ENCODE assay signal across 32 cellular contexts in genomic region chr12:109537136-109537535, GRCh38.
"Had no signal": no experiment of that assay in that cellular context is flagged by ENCODE, and none has a peak within 500 bp of the region (broad histone marks: within the 10 kb centered on the region; RNA-seq: fewer than 3 reads in every experiment).

No MANE protein-coding gene starts in this region.

- H3K4me3 Mint-ChIP-seq: naive thymus-derived CD8-positive, alpha-beta T cell; natural killer cell treated with Interleukin-12 subunit alpha and Interleukin-12 subunit beta and Interleukin-15 and Interleukin-18, amount 100 ng/mL, for 72 hours; nephron progenitor cell; neural crest cell; stimulated activated memory B cell treated with anti-CD40 and anti-IgM and Interleukin-4, amounts not matched to agents 10 μg/mL and 1 μg/mL and 100 μg/mL, for 72 hours; stimulated activated naive CD8-positive, alpha-beta T cell treated with anti-CD3 and anti-CD28 coated beads, Interleukin-15, amount 100 ng/mL, for 72 hours; type B pancreatic cell had no signal

- DNase-seq: nephron progenitor cell; nucleus accumbens; ovary; psoas muscle; spleen; stimulated activated CD4-positive, alpha-beta T cell treated with anti-CD3 and anti-CD28 coated beads, Interleukin-12 subunit alpha, Interleukin-12 subunit beta, amount 100 ng/mL, for 4 hours; stimulated activated CD4-positive, alpha-beta T cell treated with anti-CD3 and anti-CD28 coated beads, Interleukin-1b, Interleukin-23, amount 100 ng/mL, for 48 hours; stimulated activated CD4-positive, alpha-beta T cell treated with anti-CD3 and anti-CD28 coated beads, Interleukin-4, amount 100 ng/mL, for 1 hour; stimulated activated CD4-positive, alpha-beta T cell treated with anti-CD3 and anti-CD28 coated beads, Interleukin-4, amount 100 ng/mL, for 4 hours; stimulated activated CD8-positive, alpha-beta memory T cell treated with anti-CD3 and anti-CD28 coated beads, Interleukin-4, amount 100 ng/mL, for 48 hours; stimulated activated naive CD4-positive, alpha-beta T cell; stimulated activated naive CD8-positive, alpha-beta T cell treated with anti-CD3 and anti-CD28 coated beads, Interleukin-15, amount 100 ng/mL, for 72 hours; stimulated activated naive CD8-positive, alpha-beta T cell treated with anti-CD3 and anti-CD28 coated beads, Interleukin-15, Interleukin-2, amounts not matched to agents 100 U/mL and 50 U/mL, for 24 hours; substantia nigra; testis; tibial artery; transverse colon; upper lobe of right lung had no signal

- H3K27me3 ChIP-seq: neutrophil, ovary, spleen, suprapubic skin, testis, tibial artery, transverse colon, upper lobe of right lung, vagina had no signal

- H3K27ac Mint-ChIP-seq: natural killer cell treated with Interleukin-12 subunit alpha and Interleukin-12 subunit beta and Interleukin-15 and Interleukin-18, amount 100 ng/mL, for 72 hours; nephron progenitor cell; progenitor cell of endocrine pancreas; stimulated activated memory B cell treated with anti-CD40 and anti-IgM and Interleukin-4, amounts not matched to agents 10 μg/mL and 1 μg/mL and 100 μg/mL, for 72 hours; type B pancreatic cell had no signal

- H3K4me1 Mint-ChIP-seq: nephron progenitor cell; stimulated activated memory B cell treated with anti-CD40 and anti-IgM and Interleukin-4, amounts not matched to agents 10 μg/mL and 1 μg/mL and 100 μg/mL, for 72 hours; stimulated activated naive CD8-positive, alpha-beta T cell treated with anti-CD3 and anti-CD28 coated beads, Interleukin-15, amount 100 ng/mL, for 72 hours had no signal

- H3K36me3 Mint-ChIP-seq: natural killer cell treated with Interleukin-12 subunit alpha and Interleukin-12 subunit beta and Interleukin-15 and Interleukin-18, amount 100 ng/mL, for 72 hours had no signal

- H3K27ac ChIP-seq: neutrophil, ovary, parathyroid adenoma, psoas muscle, skin epidermis, suprapubic skin, testis, tibial artery, transverse colon, upper lobe of right lung, vagina had no signal

- H3K9ac ChIP-seq: parathyroid adenoma had no signal

- ATAC-seq: naive thymus-derived CD8-positive, alpha-beta T cell; natural killer cell treated with Interleukin-12 subunit alpha and Interleukin-12 subunit beta and Interleukin-15 and Interleukin-18, amount 100 ng/mL, for 72 hours; psoas muscle; right cardiac atrium; sciatic nerve; stimulated activated memory B cell treated with anti-CD40 and anti-IgM and Interleukin-4, amounts not matched to agents 10 μg/mL and 1 μg/mL and 100 μg/mL, for 72 hours; stimulated activated naive CD8-positive, alpha-beta T cell treated with anti-CD3 and anti-CD28 coated beads, Interleukin-15, amount 100 ng/mL, for 72 hours; stimulated activated naive CD8-positive, alpha-beta T cell treated with anti-CD3 and anti-CD28 coated beads, Interleukin-15, Interleukin-2, amounts not matched to agents 100 U/mL and 50 U/mL, for 24 hours; upper lobe of right lung had no signal

- H3K27me3 Mint-ChIP-seq: naive thymus-derived CD8-positive, alpha-beta T cell; natural killer cell treated with Interleukin-12 subunit alpha and Interleukin-12 subunit beta and Interleukin-15 and Interleukin-18, amount 100 ng/mL, for 72 hours; progenitor cell of endocrine pancreas; stimulated activated memory B cell treated with anti-CD40 and anti-IgM and Interleukin-4, amounts not matched to agents 10 μg/mL and 1 μg/mL and 100 μg/mL, for 72 hours; stimulated activated naive CD8-positive, alpha-beta T cell treated with anti-CD3 and anti-CD28 coated beads, Interleukin-15, amount 100 ng/mL, for 72 hours; type B pancreatic cell had no signal

- H3K9me3 Mint-ChIP-seq: naive thymus-derived CD8-positive, alpha-beta T cell; natural killer cell treated with Interleukin-12 subunit alpha and Interleukin-12 subunit beta and Interleukin-15 and Interleukin-18, amount 100 ng/mL, for 72 hours; nephron progenitor cell; neural crest cell; stimulated activated memory B cell treated with anti-CD40 and anti-IgM and Interleukin-4, amounts not matched to agents 10 μg/mL and 1 μg/mL and 100 μg/mL, for 72 hours; stimulated activated naive CD8-positive, alpha-beta T cell treated with anti-CD3 and anti-CD28 coated beads, Interleukin-15, amount 100 ng/mL, for 72 hours; type B pancreatic cell had no signal

- H3K9me3 ChIP-seq: neutrophil, ovary, psoas muscle, spleen, suprapubic skin, testis, tibial artery, transverse colon, upper lobe of right lung, vagina had no signal

- H3K36me3 ChIP-seq: ovary had no signal

- H3K4me3 ChIP-seq: ovary, psoas muscle, skin epidermis, smooth muscle cell, spleen, suprapubic skin, testis, tibial artery, transverse colon, upper lobe of right lung, vagina had no signal

- H3K4me1 ChIP-seq: parathyroid adenoma, psoas muscle, suprapubic skin, tibial artery, transverse colon, upper lobe of right lung, vagina had no signal
